In genomic region chr2:38509947-38510326, GRCh38 we compare ENCODE assay signal across 1 cellular context.
TF ChIP-seq lines count a peak whose summit lies in the region.

No MANE protein-coding gene starts in this region.

TF ChIP-seq in HCT116, 20 proteins besides CTCF, POLR2A, EP300 and RAD21:
- no peak for TF ChIP-seq SIN3A (IDR thresholded peaks at IDR 0.05; ENCODE audit: low read depth)
- TF ChIP-seq MAX (IDR thresholded peaks at IDR 0.05), result no peak
- TF ChIP-seq ATF3 (IDR thresholded peaks at IDR 0.05), result no peak
- no peak for TF ChIP-seq SRF (IDR thresholded peaks at IDR 0.05; ENCODE audit: low read depth)
- TF ChIP-seq ELF1 (IDR thresholded peaks at IDR 0.05; ENCODE audit: borderline replicate concordance, low read depth), result no peak
- TF ChIP-seq TCF7L2 (IDR thresholded peaks at IDR 0.05; ENCODE audit: borderline replicate concordance, extremely low read depth, insufficient read depth, insufficient read length), result no peak
- no peak for TF ChIP-seq YY1 (IDR thresholded peaks at IDR 0.05; ENCODE audit: extremely low read depth, insufficient replicate concordance, low read depth, low read length)
- TF ChIP-seq, protein P1, sequence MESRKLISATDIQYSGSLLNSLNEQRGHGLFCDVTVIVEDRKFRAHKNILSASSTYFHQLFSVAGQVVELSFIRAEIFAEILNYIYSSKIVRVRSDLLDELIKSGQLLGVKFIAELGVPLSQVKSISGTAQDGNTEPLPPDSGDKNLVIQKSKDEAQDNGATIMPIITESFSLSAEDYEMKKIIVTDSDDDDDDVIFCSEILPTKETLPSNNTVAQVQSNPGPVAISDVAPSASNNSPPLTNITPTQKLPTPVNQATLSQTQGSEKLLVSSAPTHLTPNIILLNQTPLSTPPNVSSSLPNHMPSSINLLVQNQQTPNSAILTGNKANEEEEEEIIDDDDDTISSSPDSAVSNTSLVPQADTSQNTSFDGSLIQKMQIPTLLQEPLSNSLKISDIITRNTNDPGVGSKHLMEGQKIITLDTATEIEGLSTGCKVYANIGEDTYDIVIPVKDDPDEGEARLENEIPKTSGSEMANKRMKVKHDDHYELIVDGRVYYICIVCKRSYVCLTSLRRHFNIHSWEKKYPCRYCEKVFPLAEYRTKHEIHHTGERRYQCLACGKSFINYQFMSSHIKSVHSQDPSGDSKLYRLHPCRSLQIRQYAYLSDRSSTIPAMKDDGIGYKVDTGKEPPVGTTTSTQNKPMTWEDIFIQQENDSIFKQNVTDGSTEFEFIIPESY (IDR thresholded peaks at IDR 0.05; ENCODE audit: extremely low read depth, insufficient replicate concordance, low read length), result no peak
- TF ChIP-seq SP1 (IDR thresholded peaks at IDR 0.05; ENCODE audit: low read depth), result no peak
- no peak for TF ChIP-seq ZFX (IDR thresholded peaks at IDR 0.05)
- no peak for TF ChIP-seq POLR2AphosphoS5 (IDR thresholded peaks at IDR 0.05; ENCODE audit: low read depth, low read length)
- TF ChIP-seq EZH2 (IDR thresholded peaks at IDR 0.05), result no peak
- TF ChIP-seq CEBPB (IDR thresholded peaks at IDR 0.05; ENCODE audit: low read depth), result no peak
- TF ChIP-seq ZNF274 (IDR thresholded peaks at IDR 0.05; ENCODE audit: low read depth, low read length), result no peak
- TF ChIP-seq FOSL1 (IDR thresholded peaks at IDR 0.05; ENCODE audit: low read depth), result no peak
- no peak for TF ChIP-seq EZH2phosphoT487 (IDR thresholded peaks at IDR 0.05; ENCODE audit: borderline replicate concordance)
- no peak for TF ChIP-seq EGR1 (IDR thresholded peaks at IDR 0.05; ENCODE audit: low read depth)
- no peak for TF ChIP-seq CBX3 (IDR thresholded peaks at IDR 0.05; ENCODE audit: low read depth)
